Comparison of ENCODE assay signal across 9 cellular contexts in the genomic region with DNA sequence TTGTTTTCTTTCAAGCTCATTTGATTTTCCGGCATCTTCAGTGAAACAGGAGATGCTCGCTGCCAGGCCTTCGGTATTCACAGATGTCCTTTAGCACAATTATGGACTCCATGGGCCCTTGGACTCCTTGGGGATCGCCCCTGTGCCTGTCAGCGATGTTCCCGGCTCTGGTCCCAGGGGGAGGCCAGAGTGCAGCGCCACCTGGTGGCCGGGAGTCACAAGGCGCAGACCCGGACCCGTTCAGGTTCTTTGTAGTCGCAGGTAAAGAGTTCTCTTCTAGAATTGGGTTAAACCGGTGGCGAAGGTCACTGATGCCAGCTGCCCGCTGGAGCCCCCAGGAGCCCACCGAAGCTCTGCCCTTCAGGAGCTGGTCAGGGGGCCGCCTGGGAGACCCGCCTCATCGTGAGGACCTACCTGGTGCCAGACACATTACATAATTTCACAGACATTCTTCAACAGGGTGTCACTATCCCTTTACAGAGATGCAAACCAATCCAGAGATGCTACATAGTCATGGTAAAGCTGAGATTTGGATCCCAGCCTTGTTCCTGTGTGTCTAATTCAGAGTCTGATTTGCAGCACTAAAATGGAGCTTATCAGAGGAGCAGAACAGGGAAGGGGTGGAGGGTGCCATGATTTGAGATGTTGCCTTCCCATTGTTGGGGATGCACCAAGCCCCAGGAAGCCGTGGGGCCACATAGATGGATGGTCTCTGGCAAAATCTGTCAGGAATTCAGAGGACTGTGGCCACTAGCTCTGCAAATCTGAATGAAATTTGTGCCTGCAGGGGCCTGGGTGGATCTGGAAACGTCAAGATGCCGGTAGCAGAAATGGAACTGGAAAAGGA. TPM values are rescaled to one million over a fixed set of nuclear protein-coding genes. Genes with fewer than 3 reads are reported as not detected.
A peak's percentile ranks its signal among the peaks of the same experiment; 100 is the strongest.
DNase-seq lines count a peak whose midpoint lies in the region; ATAC-seq and TF ChIP-seq lines count a peak whose summit lies in the region.
"Had no signal": no experiment of that assay in that cellular context is flagged by ENCODE, and none has a peak within 500 bp of the region (broad histone marks: within the 10 kb centered on the region; RNA-seq: fewer than 3 reads in every experiment).

No MANE protein-coding gene starts in this region.

- POLR2A ChIA-PET in HCT116 (lab: Charles Lee) = interaction anchor here (1.2 kb wide), 1 partner anchor 75 kb away, joined by 3 read pairs; no protein-coding TSS in a partner anchor

- peak; percentile 92 to 98 (median 96) for TF ChIP-seq CTCF in HCT116 (IDR thresholded peaks at IDR 0.05 in 2 of 3, conservative IDR thresholded peaks at IDR 0.05 in 1 of 3; ENCODE audit: borderline replicate concordance in 1 of 3, insufficient read depth in 1 of 3, low read depth in 2 of 3, low read length in 2 of 3)
- peak; percentile 85 for TF ChIP-seq CTCF in psoas muscle (IDR thresholded peaks at IDR 0.05)

- ATAC-seq in HCT116 (peak; percentile 98), psoas muscle (peak; percentile 69 to 80 (median 74)), esophagus mucosa (no peak), GM21381 (IDR thresholded peaks at IDR 0.05; ENCODE audit: unreplicated experiment) (no peak)

- H3K27me3 ChIP-seq in HCT116 (ENCODE audit: insufficient read depth, low read length) (no peaks in the 10 kb centered on the region; the same call in 1 of the 2 replicates), psoas muscle (ENCODE audit: insufficient read depth in 3 of 3, low read length in 2 of 3) (no peaks in the 10 kb centered on the region)
- H3K27me3 ChIP-seq: SJSA1 had no signal

- H4K20me1 ChIP-seq in HCT116 (ENCODE audit: insufficient read depth) = no peaks in the 10 kb centered on the region

- H3K9me3 ChIP-seq in HCT116 (ENCODE audit: control insufficient read depth in 1 of 2, insufficient read depth in 1 of 2, low read depth in 1 of 2, low read length in 2 of 2) (no peaks in the 10 kb centered on the region), psoas muscle (no peaks in the 10 kb centered on the region)
- H3K9me3 ChIP-seq: SJSA1 had no signal

- peak; percentile 93 for TF ChIP-seq RAD21 in HCT116 (IDR thresholded peaks at IDR 0.05; ENCODE audit: low read depth)

- H3K4me3 ChIP-seq in HCT116 (replicated peaks in 1 of 2; ENCODE audit: low read depth in 1 of 2, low read length in 2 of 2) (no peak overlapping the region), psoas muscle (no peak overlapping the region)
- H3K4me3 ChIP-seq: SJSA1 had no signal

- H3K9me2 ChIP-seq in HCT116 (ENCODE audit: insufficient read depth) = no peaks in the 10 kb centered on the region

- H3K9ac ChIP-seq in HCT116 (ENCODE audit: low read length) = no peak overlapping the region

- CTCF ChIA-PET in HCT116 (lab: Charles Lee) = interaction anchor here (0.6 to 1.6 kb wide), 10 partner anchors 10 to 833 kb away, joined by 3 to 8 read pairs (median 3); no protein-coding TSS in a partner anchor

- H3K27ac ChIP-seq in HCT116 (ENCODE audit: low read depth, low read length) (no peak overlapping the region), psoas muscle (no peak overlapping the region)
- H3K27ac ChIP-seq: SJSA1 had no signal

- 27 to 29% (median 29%) methylated on average over 22 of the region's 22 CpGs for WGBS in psoas muscle, 3 donors

- DNase-seq in Caki2 (ENCODE audit: low read depth) = peak; percentile 19
- peak; percentile 48 for DNase-seq in HCT116 (ENCODE audit: low read depth, low spot score)
- DNase-seq in RPMI7951 (ENCODE audit: low read depth) = peak; percentile 58
- peak; percentile 68 for DNase-seq in activated T-helper 9 cell treated with anti-CD3 and anti-CD28 coated beads, Interleukin-2, amount 50 U/mL, for 16 hours (ENCODE audit: low read depth)
- peak; percentile 85 for DNase-seq in germinal center (ENCODE audit: low spot score)
- peak; percentile 62 to 79 for DNase-seq in psoas muscle

- no TSS peak for BruUV-seq in HCT116 (replicated peaks; lab: Mats Ljungman, UMichigan)

- no peaks in the 10 kb centered on the region for H3K79me2 ChIP-seq in HCT116 (ENCODE audit: insufficient read depth, low read length)

- peaks cover 2 to 16% of the 10 kb centered on the region in 2 experiments; a peak in 2 of 4 replicates for H3K4me1 ChIP-seq in HCT116 (ENCODE audit: control insufficient read depth in 1 of 2, insufficient read depth in 2 of 2, low read length in 2 of 2)
- no peaks in the 10 kb centered on the region for H3K4me1 ChIP-seq in psoas muscle

- in situ Hi-C loops in Caki2 (cut with HindIII; ENCODE audit: low pct_unique_long_range_greater_than_20kb, low sequenced_read_pairs) = no loop called here

- intact Hi-C loops in HCT116 (cut with micrococcal nuclease) = loop anchor here (1.0 to 5.0 kb wide), 4 partner anchors 198 to 447 kb away; a partner anchor contains a TSS
- intact Hi-C loops in psoas muscle (cut with DNase I) = loop anchor here (5.0 to 10.0 kb wide), 2 partner anchors 202 to 449 kb away; no protein-coding TSS in a partner anchor

- TF ChIP-seq POLR2A in HCT116 (IDR thresholded peaks at IDR 0.05; ENCODE audit: borderline replicate concordance, extremely low read depth, insufficient read depth, insufficient read length) = no peak

- H2AFZ ChIP-seq in HCT116 (ENCODE audit: low read depth, low read length, poor library complexity, severe bottlenecking) = peak overlapping the region; percentile 84

- RAD21 ChIA-PET in HCT116 (lab: Charles Lee; ENCODE audit: low non-redundant PET in 1 of 2, low total read pairs in 2 of 2, uncharacterized antibody in 2 of 2, unreplicated experiment in 2 of 2) = no interaction called here

- H3K4me2 ChIP-seq in HCT116 (ENCODE audit: low read length) = peak overlapping the region; percentile 39

- H3K36me3 ChIP-seq in HCT116 (ENCODE audit: control insufficient read depth in 1 of 2, insufficient read depth in 2 of 2, low read length in 2 of 2) = no peaks in the 10 kb centered on the region
- no peaks in the 10 kb centered on the region for H3K36me3 ChIP-seq in psoas muscle (ENCODE audit: insufficient read depth in 1 of 2, low read depth in 1 of 2)
- H3K36me3 ChIP-seq: SJSA1 had no signal

TF ChIP-seq in HCT116, 20 proteins besides CTCF, POLR2A, EP300 and RAD21:
- no peak for TF ChIP-seq FOSL1 (IDR thresholded peaks at IDR 0.05; ENCODE audit: low read depth)
- no peak for TF ChIP-seq CBX3 (IDR thresholded peaks at IDR 0.05; ENCODE audit: low read depth)

RNA-seq across cellular contexts. Expression of a gene that starts 6.0 kb away (rescaled TPM):
- total RNA-seq in Caki2 (2014; rRNA removed; shearing (Covaris generic); ENCODE audit: low replicate concordance) = not detected in 2 replicates
- 1.8 TPM for total RNA-seq in HCT116 (2021; ENCODE audit: unreplicated experiment)
- polyA plus RNA-seq in HCT116 (2012) = 1.3 and 1.6 TPM in 2 replicates
- 0.24 and 1.1 TPM in 2 replicates for total RNA-seq in RPMI7951 (2014; rRNA removed; shearing (Covaris generic))
- total RNA-seq in psoas muscle = 1 to 10 TPM; 2.8 to 4.2 (median 3.7) TPM
- polyA plus RNA-seq in psoas muscle = 1 to 10 TPM; 1.2 to 2.4 (median 2.4) TPM
- total RNA-seq in esophagus mucosa = 6.2 TPM

RNA-seq across cellular contexts. Expression of a gene that starts 21.7 kb away (rescaled TPM):
- not detected in 2 replicates for total RNA-seq in Caki2 (2014; rRNA removed; shearing (Covaris generic); ENCODE audit: low replicate concordance)
- total RNA-seq in HCT116 (2021; ENCODE audit: unreplicated experiment) = not detected
- polyA plus RNA-seq in HCT116 (2012) = not detected in 2 replicates
- not detected in 2 replicates for total RNA-seq in RPMI7951 (2014; rRNA removed; shearing (Covaris generic))
- total RNA-seq in psoas muscle = not detected
- polyA plus RNA-seq in psoas muscle = not detected
- not detected for total RNA-seq in esophagus mucosa
- total RNA-seq: SJSA1 had no signal

RNA-seq across cellular contexts. Expression of a gene that starts 41.1 kb away (rescaled TPM):
- total RNA-seq in Caki2 (2014; rRNA removed; shearing (Covaris generic); ENCODE audit: low replicate concordance) = 72.6 and 115 TPM in 2 replicates
- total RNA-seq in HCT116 (2021; ENCODE audit: unreplicated experiment) = 12.6 TPM
- 30.7 and 34.8 TPM in 2 replicates for polyA plus RNA-seq in HCT116 (2012)
- total RNA-seq in RPMI7951 (2014; rRNA removed; shearing (Covaris generic)) = 35.4 and 38.4 TPM in 2 replicates
- under 1 TPM in 3 of 4 donors, not detected in 1; 0.22 to 0.51 (median 0.48) TPM for total RNA-seq in psoas muscle
- polyA plus RNA-seq in psoas muscle = under 1 TPM; 0.13 to 0.27 (median 0.16) TPM
- total RNA-seq in esophagus mucosa = 6.1 TPM

Comparison
In these comparisons a context has a peak if more than half of its experiments do, and no peak if none do; other contexts are left out.
1. DNase-seq: peak in every context shown above with its lines; median percentile 85 in germinal center; 70 in psoas muscle; 68 in activated T-helper 9 cell treated with anti-CD3 and anti-CD28 coated beads, Interleukin-2, amount 50 U/mL, for 16 hours; 58 in RPMI7951; 48 in HCT116; 19 in Caki2.
2. ATAC-seq: peak in HCT116 (single experiment) and psoas muscle (4 of 4); none in esophagus mucosa (single experiment) and GM21381 (single experiment).